In genomic region chr3:197298341-197298857, GRCh38 we compare ENCODE assay signal across 8 cellular contexts. TPM values are rescaled to one million over a fixed set of nuclear protein-coding genes. Genes with fewer than 3 reads are reported as not detected.
DNase-seq lines count a peak whose midpoint lies in the region; ATAC-seq and TF ChIP-seq lines count a peak whose summit lies in the region.

Gene DLG1 (minus strand): TSS chr3:197298612. CDS start chr3:197297204, 1,408 bp downstream.

- intact Hi-C loops in A673 (cut with micrococcal nuclease; ENCODE audit: unreplicated experiment): no loop called here
- intact Hi-C loops in mammary epithelial cell (cut with micrococcal nuclease): loop anchor here (1.0 to 5.0 kb wide), 6 partner anchors 8 to 204 kb away; no protein-coding TSS in a partner anchor

- TF ChIP-seq CTCF in A673 (conservative IDR thresholded peaks at IDR 0.05; ENCODE audit: low read depth, low read length): no peak
- no peak for TF ChIP-seq CTCF in VCaP (conservative IDR thresholded peaks at IDR 0.05)
- TF ChIP-seq CTCF in mammary epithelial cell (conservative IDR thresholded peaks at IDR 0.05 in 1 of 2, IDR thresholded peaks at IDR 0.05 in 1 of 2; ENCODE audit: extremely low read depth in 1 of 2, insufficient read depth in 1 of 2, low read depth in 1 of 2, low read length in 2 of 2): no peak

- ATAC-seq in GM18868 (IDR thresholded peaks at IDR 0.05; ENCODE audit: unreplicated experiment) (peak; percentile 70), HG03103 (IDR thresholded peaks at IDR 0.05; ENCODE audit: low read depth, unreplicated experiment) (peak; percentile 48)

- H3K9me3 ChIP-seq in A673 (ENCODE audit: low read depth, low read length, poor library complexity, severe bottlenecking) (no peaks in the 10 kb centered on the region), mammary epithelial cell (replicated peaks; ENCODE audit: insufficient read depth, low read length) (no peaks in the 10 kb centered on the region)

- peaks cover 35% of the 10 kb centered on the region for H3K4me1 ChIP-seq in A673 (ENCODE audit: insufficient read depth, low read length, poor library complexity, severe bottlenecking)
- H3K4me1 ChIP-seq in mammary epithelial cell (ENCODE audit: insufficient read depth, low read length): peaks cover 34% of the 10 kb centered on the region

- H3K79me2 ChIP-seq in mammary epithelial cell (ENCODE audit: insufficient read depth, low read length): peaks cover 58% of the 10 kb centered on the region

- H3K27me3 ChIP-seq in A673 (replicated peaks; ENCODE audit: insufficient read depth, low read depth, low read length, poor library complexity) (no peaks in the 10 kb centered on the region), mammary epithelial cell (ENCODE audit: insufficient read depth, low read length) (no peaks in the 10 kb centered on the region)

- in situ Hi-C loops in mammary epithelial cell (cut with MboI; ENCODE audit: low sequenced_read_pairs in 2 of 2): loop anchor here in 1 of 2 donors (5.0 kb wide), 1 partner anchor 74 kb away; no protein-coding TSS in a partner anchor

- no peaks in the 10 kb centered on the region for H3K9me3 Mint-ChIP-seq in immature natural killer cell

- POLR2A ChIA-PET in A673 (lab: Charles Lee; ENCODE audit: low non-redundant PET): interaction anchor here (0.6 kb wide), 2 partner anchors 143 to 149 kb away, joined by 3 to 5 read pairs; no protein-coding TSS in a partner anchor

- H3K36me3 ChIP-seq in A673 (ENCODE audit: insufficient read depth, low read length, poor library complexity, severe bottlenecking) (peaks cover 28% of the 10 kb centered on the region), mammary epithelial cell (ENCODE audit: insufficient read depth, low read length) (peaks cover 12% of the 10 kb centered on the region)

- 5% methylated on average over 12 of the region's 28 CpGs for WGBS in mammary epithelial cell (ENCODE audit: low coverage, missing lambda C conversion rate)

- CTCF ChIA-PET in A673 (lab: Charles Lee) (interaction anchor here (0.6 kb wide), 3 partner anchors 77 to 1356 kb away, joined by 3 to 6 read pairs (median 4); no protein-coding TSS in a partner anchor), mammary epithelial cell (lab: Charles Lee; ENCODE audit: low non-redundant PET) (no interaction called here)

- BruUV-seq in A673 (replicated peaks; lab: Mats Ljungman, UMichigan) (no TSS peak), mammary epithelial cell (replicated peaks; lab: Mats Ljungman, UMichigan) (TSS peak; percentile 15)

- dilution Hi-C loops in mammary epithelial cell (cut with HindIII; ENCODE audit: low sequenced_read_pairs): loop anchor here (5.0 kb wide), 1 partner anchor 79 kb away; no protein-coding TSS in a partner anchor

- H3K4me3 ChIP-seq in A673 (ENCODE audit: low read depth, low read length, poor library complexity, severe bottlenecking) (peak within 1 kb of the TSS; percentile 96), mammary epithelial cell (replicated peaks in 1 of 3; ENCODE audit: insufficient read depth in 1 of 3, low read depth in 2 of 3, low read length in 3 of 3) (peak within 1 kb of the TSS; percentile 78 to 96 (median 89))

- H3K4me3 Mint-ChIP-seq in immature natural killer cell: peak within 1 kb of the TSS; percentile 88 to 99 (median 96)

- H3K36me3 Mint-ChIP-seq in immature natural killer cell: no peaks in the 10 kb centered on the region

- H3K4me2 ChIP-seq in mammary epithelial cell (ENCODE audit: insufficient read depth, low read depth, low read length): peak within 1 kb of the TSS; percentile 89

- H3K9ac ChIP-seq in mammary epithelial cell (ENCODE audit: insufficient read depth, low read length): peak within 1 kb of the TSS; percentile 85

- H3K27ac ChIP-seq in A673 (ENCODE audit: low read depth, low read length, poor library complexity, severe bottlenecking) (peak within 1 kb of the TSS; percentile 94), VCaP (peak within 1 kb of the TSS; percentile 90), mammary epithelial cell (ENCODE audit: insufficient read depth, low read depth, low read length) (peak within 1 kb of the TSS; percentile 86)

- peaks cover 36 to 55% of the 10 kb centered on the region in 2 donors for H3K4me1 Mint-ChIP-seq in immature natural killer cell

- peaks cover 4 to 14% (median 13%) of the 10 kb centered on the region in 3 donors for H3K27me3 Mint-ChIP-seq in immature natural killer cell (ENCODE audit: low read depth in 3 of 3)

- peak within 1 kb of the TSS; percentile 90 for H2AFZ ChIP-seq in mammary epithelial cell (ENCODE audit: low read depth, low read length)

- H3K27ac Mint-ChIP-seq in immature natural killer cell: peak within 1 kb of the TSS; percentile 84 to 95 (median 88)

- no peaks in the 10 kb centered on the region for H4K20me1 ChIP-seq in mammary epithelial cell (ENCODE audit: insufficient read depth, low read length)

- DNase-seq in A673 (ENCODE audit: low spot score) (peak; percentile 97), NCI-H2171 treated with DMSO at 0.1 percent for 48 hours (lab: John Stamatoyannopoulos, UW) (peak; percentile 84), mammary epithelial cell (peak; percentile 95), immature natural killer cell (peak; percentile 47 to 58 (median 49))
- peak; percentile 67 to 82 for DNase-seq in stimulated activated CD4-positive, alpha-beta T cell treated with anti-CD3 and anti-CD28 coated beads, Interleukin-12 subunit alpha, Interleukin-12 subunit beta, amount 100 ng/mL, for 24 hours (ENCODE audit: low read depth in 2 of 2)

RNA-seq across cellular contexts. Expression of gene DLG1, which starts in this region (rescaled TPM):
- total RNA-seq in A673 (2021): 107 TPM in 2 replicates
- 100 to 1,000 TPM; 115 to 157 TPM for total RNA-seq in mammary epithelial cell
- 32.9 TPM for polyA plus RNA-seq in mammary epithelial cell
- polyA minus RNA-seq in mammary epithelial cell: 172 TPM
- polyA plus RNA-seq in immature natural killer cell: 10 to 100 TPM; 16.1 to 27.3 (median 26.3) TPM

Comparison
In these comparisons a context has a peak if more than half of its experiments do, and no peak if none do; other contexts are left out.
1. Peak in every context shown above with its lines: DNase-seq, ATAC-seq, H3K4me3 ChIP-seq and H3K27ac ChIP-seq.